In genomic region chr1:84688461-84689061, GRCh38 we compare ENCODE assay signal across 10 cellular contexts. TPM values are rescaled to one million over a fixed set of nuclear protein-coding genes. Genes with fewer than 3 reads are reported as not detected.
DNase-seq lines count a peak whose midpoint lies in the region; ATAC-seq and TF ChIP-seq lines count a peak whose summit lies in the region.
"Had no signal": no experiment of that assay in that cellular context is flagged by ENCODE, and none has a peak within 500 bp of the region (broad histone marks: within the 10 kb centered on the region; RNA-seq: fewer than 3 reads in every experiment).

No MANE protein-coding gene starts in this region.

- no peak for TF ChIP-seq CTCF in lower leg skin (IDR thresholded peaks at IDR 0.05)

- H2AFZ ChIP-seq in neuron (ENCODE audit: low read depth, low read length), result no peak overlapping the region

- no peak overlapping the region for H3K27ac Mint-ChIP-seq in central memory CD8-positive, alpha-beta T cell (ENCODE audit: low read depth)

- no peaks in the 10 kb centered on the region for H3K27me3 Mint-ChIP-seq in central memory CD8-positive, alpha-beta T cell

- DNase-seq in NCI-H2227 treated with DMSO at 0.1 percent for 48 hours (lab: John Stamatoyannopoulos, UW) (peak; percentile 12), NCI-H2227 (lab: John Stamatoyannopoulos, UW; ENCODE audit: unreplicated experiment) (no peak), NCI-H82 treated with DMSO at 0.1 percent for 48 hours (lab: John Stamatoyannopoulos, UW; ENCODE audit: unreplicated experiment) (peak; percentile 44), 8988T (no peak), amygdala (lab: John Stamatoyannopoulos, UW) (no peak), lower leg skin (ENCODE audit: low spot score in 2 of 2) (no peak)
- DNase-seq in central memory CD8-positive, alpha-beta T cell (ENCODE audit: low spot score in 2 of 2), result no peak
- DNase-seq: ACHN; stimulated activated CD4-positive, alpha-beta T cell treated with anti-CD3 and anti-CD28 coated beads, Interleukin-4, amount 100 ng/mL, for 4 hours had no signal

- peaks cover 9% of the 10 kb centered on the region for H3K36me3 Mint-ChIP-seq in central memory CD8-positive, alpha-beta T cell (ENCODE audit: insufficient read depth)

- peaks cover under 1% of the 10 kb centered on the region for H3K9me3 ChIP-seq in neuron (ENCODE audit: low read length)

- no peaks in the 10 kb centered on the region for H3K36me3 ChIP-seq in neuron (ENCODE audit: insufficient read depth, low read length)

- intact Hi-C loops in lower leg skin (cut with DNase I; ENCODE audit: low total_unique reads), result no loop called here

- 68 to 76% methylated on average over 8 of the region's 8 CpGs for WGBS in lower leg skin, 2 donors

- H3K4me1 Mint-ChIP-seq in central memory CD8-positive, alpha-beta T cell, result peaks cover 42% of the 10 kb centered on the region

- H3K9me3 Mint-ChIP-seq in central memory CD8-positive, alpha-beta T cell, result no peaks in the 10 kb centered on the region

- H3K4me1 ChIP-seq in neuron (ENCODE audit: insufficient read depth, low read length), result peaks cover 20% of the 10 kb centered on the region

- H3K4me3 ChIP-seq in neuron (ENCODE audit: low read length) (peak overlapping the region; percentile 89), lower leg skin (ENCODE audit: low read depth, poor library complexity, severe bottlenecking) (no peak overlapping the region)

- TF ChIP-seq POLR2A in lower leg skin (IDR thresholded peaks at IDR 0.05), result no peak

- no peak for ATAC-seq in central memory CD8-positive, alpha-beta T cell (replicated peaks; ENCODE audit: extremely low read depth, poor library complexity, severe bottlenecking)

- no peaks in the 10 kb centered on the region for H3K27me3 ChIP-seq in neuron (ENCODE audit: insufficient read depth, low read length)

- peak overlapping the region; percentile 40 for H3K4me3 Mint-ChIP-seq in central memory CD8-positive, alpha-beta T cell

RNA-seq across cellular contexts. Expression of gene SSX2IP, which starts 1.7 kb away (rescaled TPM):
- total RNA-seq in lower leg skin, result 1 to 10 TPM; 6.7 to 9.3 (median 8.8) TPM

Comparison
In these comparisons a context has a peak if more than half of its experiments do, and no peak if none do; other contexts are left out.
1. DNase-seq: peak in NCI-H2227 treated with DMSO at 0.1 percent for 48 hours (single experiment) and NCI-H82 treated with DMSO at 0.1 percent for 48 hours (single experiment); none in NCI-H2227 (single experiment), central memory CD8-positive, alpha-beta T cell (0 of 2), 8988T (single experiment), amygdala (0 of 56) and lower leg skin (0 of 2).